Comparison of ENCODE assay signal across 1 cellular context in genomic region chr14:66359500-66359899, GRCh38.
TF ChIP-seq lines count a peak whose summit lies in the region.

No MANE protein-coding gene starts in this region.

TF ChIP-seq in GM23338, 12 proteins besides CTCF, POLR2A, EP300 and RAD21 (continued from another document):
- TF ChIP-seq REST (IDR thresholded peaks at IDR 0.05; ENCODE audit: unreplicated experiment), result no peak
- TF ChIP-seq EZH2phosphoT487 (IDR thresholded peaks at IDR 0.05; ENCODE audit: unreplicated experiment), result no peak
- TF ChIP-seq CREB1 (CRISPR knock-in tag; IDR thresholded peaks at IDR 0.05; ENCODE audit: low read depth), result no peak
- TF ChIP-seq JUNB (IDR thresholded peaks at IDR 0.05; ENCODE audit: unreplicated experiment), result no peak
- no peak for TF ChIP-seq EZH2 (IDR thresholded peaks at IDR 0.05; ENCODE audit: low read depth, unreplicated experiment)
